19 cellular contexts compared by ENCODE assay signal in genomic region chr2:647003-647560, GRCh38. TPM values are rescaled to one million over a fixed set of nuclear protein-coding genes. Genes with fewer than 3 reads are reported as not detected.
A peak's percentile ranks its signal among the peaks of the same experiment; 100 is the strongest.
DNase-seq lines count a peak whose midpoint lies in the region; ATAC-seq lines count a peak whose summit lies in the region.
"Had no signal": no experiment of that assay in that cellular context is flagged by ENCODE, and none has a peak within 500 bp of the region (broad histone marks: within the 10 kb centered on the region; RNA-seq: fewer than 3 reads in every experiment).

No MANE protein-coding gene starts in this region.

- H3K36me3 Mint-ChIP-seq in activated CD4-positive, alpha-beta T cell treated with anti-CD3 and anti-CD28 coated beads, Interleukin-2, amount 10 ng/mL, durations not matched to agents 24 days and 14 days (ENCODE audit: low read depth), result no peaks in the 10 kb centered on the region
- no peaks in the 10 kb centered on the region for H3K36me3 Mint-ChIP-seq in activated CD4-positive, alpha-beta T cell treated with anti-CD3 and anti-CD28 coated beads, Interleukin-2, amount 10 ng/mL, durations not matched to agents 7 days and 5 days (ENCODE audit: low read depth)
- peaks cover 3% of the 10 kb centered on the region for H3K36me3 Mint-ChIP-seq in T-helper 17 cell (ENCODE audit: low read depth)

- peak; percentile 48 for DNase-seq in activated CD4-positive, alpha-beta T cell treated with anti-CD3 and anti-CD28 coated beads, Interleukin-2, amount 10 ng/mL, durations not matched to agents 24 days and 14 days
- DNase-seq in activated CD4-positive, alpha-beta T cell treated with anti-CD3 and anti-CD28 coated beads, Interleukin-2, amount 10 ng/mL, durations not matched to agents 7 days and 5 days, result no peak
- no peak for DNase-seq in T-helper 17 cell
- peak; percentile 37 for DNase-seq in left lobe of liver (ENCODE audit: low spot score)
- peak; percentile 18 for DNase-seq in ureter (ENCODE audit: low spot score)
- DNase-seq in SW480 (ENCODE audit: low spot score), result no peak
- no peak for DNase-seq in A172 (ENCODE audit: low spot score)
- DNase-seq in activated CD4-positive, alpha-beta T cell treated with anti-CD3 and anti-CD28 coated beads, Interleukin-2, amount 50 U/mL, for 1 hour, result no peak
- DNase-seq: BE2C; Calu3; CD4-positive, alpha-beta T cell; DMS53; H7; NCI-H1436; NCI-H2029 treated with DMSO at 0.1 percent for 48 hours; NCI-H510A; NCI-H774 had no signal

- POLR2A ChIA-PET in activated CD4-positive, alpha-beta T cell treated with anti-CD3 and anti-CD28 coated beads, Interleukin-2, amount 10 ng/mL, durations not matched to agents 7 days and 5 days (lab: Charles Lee), result no interaction called here

- no peaks in the 10 kb centered on the region for H3K4me1 Mint-ChIP-seq in activated CD4-positive, alpha-beta T cell treated with anti-CD3 and anti-CD28 coated beads, Interleukin-2, amount 10 ng/mL, durations not matched to agents 24 days and 14 days
- no peaks in the 10 kb centered on the region for H3K4me1 Mint-ChIP-seq in activated CD4-positive, alpha-beta T cell treated with anti-CD3 and anti-CD28 coated beads, Interleukin-2, amount 10 ng/mL, durations not matched to agents 7 days and 5 days
- H3K4me1 Mint-ChIP-seq in T-helper 17 cell, result peaks cover 12% of the 10 kb centered on the region

- CTCF ChIA-PET in activated CD4-positive, alpha-beta T cell treated with anti-CD3 and anti-CD28 coated beads, Interleukin-2, amount 10 ng/mL, durations not matched to agents 7 days and 5 days (lab: Charles Lee), result no interaction called here

- H3K9me3 Mint-ChIP-seq in activated CD4-positive, alpha-beta T cell treated with anti-CD3 and anti-CD28 coated beads, Interleukin-2, amount 10 ng/mL, durations not matched to agents 24 days and 14 days, result no peaks in the 10 kb centered on the region
- no peaks in the 10 kb centered on the region for H3K9me3 Mint-ChIP-seq in activated CD4-positive, alpha-beta T cell treated with anti-CD3 and anti-CD28 coated beads, Interleukin-2, amount 10 ng/mL, durations not matched to agents 7 days and 5 days
- H3K9me3 Mint-ChIP-seq: CD4-positive, alpha-beta T cell had no signal

- no peak overlapping the region for H3K4me3 Mint-ChIP-seq in activated CD4-positive, alpha-beta T cell treated with anti-CD3 and anti-CD28 coated beads, Interleukin-2, amount 10 ng/mL, durations not matched to agents 24 days and 14 days
- H3K4me3 Mint-ChIP-seq in activated CD4-positive, alpha-beta T cell treated with anti-CD3 and anti-CD28 coated beads, Interleukin-2, amount 10 ng/mL, durations not matched to agents 7 days and 5 days, result no peak overlapping the region
- H3K4me3 Mint-ChIP-seq in T-helper 17 cell, result no peak overlapping the region
- H3K4me3 Mint-ChIP-seq: CD4-positive, alpha-beta T cell had no signal

- peaks cover 4% of the 10 kb centered on the region for H3K27me3 Mint-ChIP-seq in activated CD4-positive, alpha-beta T cell treated with anti-CD3 and anti-CD28 coated beads, Interleukin-2, amount 10 ng/mL, durations not matched to agents 24 days and 14 days
- peaks cover 8% of the 10 kb centered on the region for H3K27me3 Mint-ChIP-seq in activated CD4-positive, alpha-beta T cell treated with anti-CD3 and anti-CD28 coated beads, Interleukin-2, amount 10 ng/mL, durations not matched to agents 7 days and 5 days
- H3K27me3 Mint-ChIP-seq in T-helper 17 cell, result peaks cover 35% of the 10 kb centered on the region

- intact Hi-C loops in activated CD4-positive, alpha-beta T cell treated with anti-CD3 and anti-CD28 coated beads, Interleukin-2, amount 10 ng/mL, durations not matched to agents 24 days and 14 days (cut with micrococcal nuclease), result no loop called here

- H3K27ac Mint-ChIP-seq in activated CD4-positive, alpha-beta T cell treated with anti-CD3 and anti-CD28 coated beads, Interleukin-2, amount 10 ng/mL, durations not matched to agents 24 days and 14 days, result no peak overlapping the region
- H3K27ac Mint-ChIP-seq in activated CD4-positive, alpha-beta T cell treated with anti-CD3 and anti-CD28 coated beads, Interleukin-2, amount 10 ng/mL, durations not matched to agents 7 days and 5 days, result no peak overlapping the region
- peak overlapping the region; percentile 39 for H3K27ac Mint-ChIP-seq in T-helper 17 cell
- H3K27ac Mint-ChIP-seq: CD4-positive, alpha-beta T cell had no signal

- ATAC-seq in T-helper 17 cell (no peak), left lobe of liver (no peak)
- ATAC-seq: Panc1, Right ventricle myocardium inferior had no signal

- no peaks in the 10 kb centered on the region for H3K9me3 ChIP-seq in T-helper 17 cell (ENCODE audit: control insufficient read depth, low read length, poor library complexity, severe bottlenecking)
- H3K9me3 ChIP-seq: BE2C had no signal

RNA-seq across cellular contexts. Expression of gene TMEM18, which starts 30.1 kb away (rescaled TPM):
- 21.5 and 25.1 TPM in 2 replicates for total RNA-seq in activated CD4-positive, alpha-beta T cell treated with anti-CD3 and anti-CD28 coated beads, Interleukin-2, amount 10 ng/mL, durations not matched to agents 24 days and 14 days
- 10 to 100 TPM; 30.3 to 31.7 TPM for total RNA-seq in activated CD4-positive, alpha-beta T cell treated with anti-CD3 and anti-CD28 coated beads, Interleukin-2, amount 10 ng/mL, durations not matched to agents 7 days and 5 days
- 10 to 100 TPM; 29.3 to 34.3 TPM for total RNA-seq in T-helper 17 cell
- total RNA-seq in left lobe of liver, result 7.3 TPM
- total RNA-seq in ureter, result 15.5 TPM
- total RNA-seq in A172 (2014; rRNA removed; shearing (Covaris generic)), result 32.6 and 75.0 TPM in 2 replicates

Comparison
In these comparisons a context has a peak if more than half of its experiments do, and no peak if none do; other contexts are left out.
1. DNase-seq: peak in activated CD4-positive, alpha-beta T cell treated with anti-CD3 and anti-CD28 coated beads, Interleukin-2, amount 10 ng/mL, durations not matched to agents 24 days and 14 days (single experiment), left lobe of liver (single experiment) and ureter (single experiment); none in activated CD4-positive, alpha-beta T cell treated with anti-CD3 and anti-CD28 coated beads, Interleukin-2, amount 10 ng/mL, durations not matched to agents 7 days and 5 days (single experiment), T-helper 17 cell (0 of 3), SW480 (single experiment), A172 (single experiment) and activated CD4-positive, alpha-beta T cell treated with anti-CD3 and anti-CD28 coated beads, Interleukin-2, amount 50 U/mL, for 1 hour (single experiment).